14 cellular contexts compared by ENCODE assay signal in genomic region chr1:169009666-169010065, GRCh38.
"Had no signal": no experiment of that assay in that cellular context is flagged by ENCODE, and none has a peak within 500 bp of the region (broad histone marks: within the 10 kb centered on the region; RNA-seq: fewer than 3 reads in every experiment).

No MANE protein-coding gene starts in this region.

- H3K36me3 ChIP-seq: esophagus muscularis mucosa, lower lobe of right lung, tibial nerve, vagina had no signal

- H3K9ac ChIP-seq: parathyroid adenoma had no signal

- DNase-seq: activated CD8-positive, alpha-beta memory T cell treated with anti-CD3 and anti-CD28 coated beads, Interleukin-2, amount 50 U/mL, for 48 hours; activated CD8-positive, alpha-beta T cell treated with anti-CD3 and anti-CD28 coated beads, Interleukin-2, amount 10 ng/mL, durations not matched to agents 7 days and 5 days; activated naive CD4-positive, alpha-beta T cell treated with anti-CD3 and anti-CD28 coated beads for 36 hours; immature natural killer cell; left cardiac atrium; lower lobe of right lung; midbrain; retina had no signal

- H3K9me3 Mint-ChIP-seq: activated naive CD4-positive, alpha-beta T cell treated with anti-CD3 and anti-CD28 coated beads for 36 hours; immature natural killer cell had no signal

- H3K4me1 Mint-ChIP-seq: immature natural killer cell had no signal

- H3K4me3 Mint-ChIP-seq: activated CD8-positive, alpha-beta T cell treated with anti-CD3 and anti-CD28 coated beads, Interleukin-2, amount 10 ng/mL, durations not matched to agents 7 days and 5 days; activated naive CD4-positive, alpha-beta T cell treated with anti-CD3 and anti-CD28 coated beads for 36 hours; immature natural killer cell had no signal

- ATAC-seq: activated CD8-positive, alpha-beta T cell treated with anti-CD3 and anti-CD28 coated beads, Interleukin-2, amount 10 ng/mL, durations not matched to agents 7 days and 5 days; left cardiac atrium; lower lobe of right lung had no signal

- H3K4me3 ChIP-seq: esophagus muscularis mucosa, lower lobe of right lung, skin epidermis, tibial nerve, vagina had no signal

- H3K27ac ChIP-seq: esophagus muscularis mucosa, lower lobe of right lung, parathyroid adenoma, skin epidermis, tibial nerve, vagina, VCaP had no signal

- H3K4me1 ChIP-seq: lower lobe of right lung, parathyroid adenoma, vagina had no signal

- H3K27me3 ChIP-seq: esophagus muscularis mucosa, tibial nerve, vagina had no signal

- H3K79me2 ChIP-seq: parathyroid adenoma had no signal

- H3K9me3 ChIP-seq: esophagus muscularis mucosa, lower lobe of right lung, tibial nerve, vagina had no signal

- H2AFZ ChIP-seq: parathyroid adenoma had no signal

- H3K27ac Mint-ChIP-seq: activated CD8-positive, alpha-beta T cell treated with anti-CD3 and anti-CD28 coated beads, Interleukin-2, amount 10 ng/mL, durations not matched to agents 7 days and 5 days; activated naive CD4-positive, alpha-beta T cell treated with anti-CD3 and anti-CD28 coated beads for 36 hours; immature natural killer cell had no signal
